In genomic region chr12:6770600-6770999, GRCh38 we compare ENCODE assay signal across 2 cellular contexts.
TF ChIP-seq lines count a peak whose summit lies in the region.

No MANE protein-coding gene starts in this region.

TF ChIP-seq in SK-N-SH, 30 proteins besides CTCF, POLR2A, EP300 and RAD21:
- TF ChIP-seq RXRA (IDR thresholded peaks at IDR 0.05; ENCODE audit: borderline replicate concordance, low read depth): no peak
- TF ChIP-seq POLR2AphosphoS5 (IDR thresholded peaks at IDR 0.05; ENCODE audit: low read depth, low read length): no peak
- TF ChIP-seq TEAD4 (IDR thresholded peaks at IDR 0.05; ENCODE audit: borderline replicate concordance, insufficient read depth): no peak
- TF ChIP-seq ELF1 (IDR thresholded peaks at IDR 0.05): no peak
- no peak for TF ChIP-seq SIN3A (IDR thresholded peaks at IDR 0.05; ENCODE audit: borderline replicate concordance, low read depth, low read length)
- no peak for TF ChIP-seq GABPA (IDR thresholded peaks at IDR 0.05; ENCODE audit: low read depth)
- TF ChIP-seq ZBTB33 (IDR thresholded peaks at IDR 0.05; ENCODE audit: borderline replicate concordance, low read depth): no peak
- no peak for TF ChIP-seq MXI1 (IDR thresholded peaks at IDR 0.05; ENCODE audit: low read depth, low read length)
- TF ChIP-seq JUND (IDR thresholded peaks at IDR 0.05): no peak
- no peak for TF ChIP-seq USF2 (IDR thresholded peaks at IDR 0.05; ENCODE audit: borderline replicate concordance, low read depth, low read length)
- TF ChIP-seq EZH2phosphoT487 (IDR thresholded peaks at IDR 0.05; ENCODE audit: borderline replicate concordance, low read depth): no peak

TF ChIP-seq in SK-N-SH treated with all-trans-retinoic acid at 6 μM for 48 hours, 23 proteins besides CTCF, POLR2A, EP300 and RAD21:
- TF ChIP-seq CREB5 (CRISPR knock-in tag; IDR thresholded peaks at IDR 0.05; ENCODE audit: low read depth) (no peak), ZFP30 (CRISPR knock-in tag; IDR thresholded peaks at IDR 0.05) (no peak), SNAI2 (CRISPR knock-in tag; IDR thresholded peaks at IDR 0.05) (no peak), ARNTL (CRISPR knock-in tag; IDR thresholded peaks at IDR 0.05; ENCODE audit: borderline replicate concordance, low read depth) (no peak), PATZ1 (CRISPR knock-in tag; IDR thresholded peaks at IDR 0.05; ENCODE audit: borderline replicate concordance) (no peak), ZNF565 (CRISPR knock-in tag; conservative IDR thresholded peaks at IDR 0.05; ENCODE audit: low read depth) (no peak), CSRNP3 (CRISPR knock-in tag; IDR thresholded peaks at IDR 0.05) (no peak), PPARA (CRISPR knock-in tag; IDR thresholded peaks at IDR 0.05; ENCODE audit: borderline replicate concordance) (no peak), ISL1 (CRISPR knock-in tag; IDR thresholded peaks at IDR 0.05) (no peak), TOX (CRISPR knock-in tag; IDR thresholded peaks at IDR 0.05; ENCODE audit: borderline replicate concordance) (no peak)
